In the genomic region with DNA sequence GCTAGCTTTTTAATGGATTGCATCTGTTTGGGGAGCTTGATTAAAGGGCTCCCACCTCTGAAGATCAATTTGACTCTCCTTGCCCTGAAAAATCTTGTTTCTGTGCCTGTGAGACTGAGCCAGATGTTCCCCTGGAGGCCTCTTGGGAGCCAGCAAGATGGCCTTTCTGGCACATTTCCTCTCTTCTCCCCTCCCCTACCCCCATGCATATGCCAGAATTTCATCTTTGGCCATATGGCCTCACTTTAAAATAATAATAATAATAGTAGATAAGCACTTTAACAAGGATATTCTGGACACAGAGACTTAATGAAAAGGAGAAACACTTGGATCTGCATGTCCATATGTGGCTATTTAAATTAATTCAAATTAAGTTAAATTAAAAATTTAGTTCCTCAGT, we compare ENCODE assay signal across 27 cellular contexts.
"Had no signal": no experiment of that assay in that cellular context is flagged by ENCODE, and none has a peak within 500 bp of the region (broad histone marks: within the 10 kb centered on the region; RNA-seq: fewer than 3 reads in every experiment).

No MANE protein-coding gene starts in this region.

- H3K4me3 ChIP-seq: heart left ventricle, ovary, skin epidermis, upper lobe of left lung, vagina had no signal

- H3K4me1 ChIP-seq: heart left ventricle, upper lobe of left lung, vagina had no signal

- DNase-seq: activated CD4-positive, alpha-beta T cell treated with anti-CD3 and anti-CD28 coated beads for 48 hours; activated CD4-positive, alpha-beta T cell treated with anti-CD3 and anti-CD28 coated beads, Interleukin-2, amount 50 U/mL, for 48 hours; activated CD8-positive, alpha-beta memory T cell treated with anti-CD3 and anti-CD28 coated beads for 24 hours; activated effector memory CD4-positive, alpha-beta T cell treated with Interleukin-2 at 50 U/mL for 16 hours; activated naive CD4-positive, alpha-beta T cell treated with Interleukin-2 at 50 U/mL for 16 hours; anterior cingulate cortex; endodermal cell; foreskin fibroblast; heart left ventricle; hypothalamus; immature natural killer cell; kidney; left colon; mammary epithelial cell; nephron progenitor cell; ovary; stimulated activated CD4-positive, alpha-beta T cell treated with anti-CD3 and anti-CD28 coated beads, Interleukin-4, amount 100 ng/mL, for 24 hours; stimulated activated naive CD8-positive, alpha-beta T cell treated with anti-CD3 and anti-CD28 coated beads, Interleukin-15, amount 100 ng/mL, for 72 hours; substantia nigra; upper lobe of left lung; WERI-Rb-1 had no signal

- H3K27ac ChIP-seq: heart left ventricle, ovary, skin epidermis, upper lobe of left lung, vagina, WERI-Rb-1 had no signal

- H3K27me3 ChIP-seq: heart left ventricle, ovary, upper lobe of left lung, vagina had no signal

- H3K36me3 ChIP-seq: heart left ventricle, ovary, upper lobe of left lung, vagina, WERI-Rb-1 had no signal

- ATAC-seq: activated CD4-positive, CD25-positive, alpha-beta regulatory T cell treated with anti-CD3 and anti-CD28 coated beads, Interleukin-2, amount 50 U/mL, for 24 hours; esophagus mucosa; heart left ventricle; left colon; sciatic nerve; stimulated activated memory B cell treated with anti-CD40 and anti-IgM and Interleukin-4, amounts not matched to agents 10 μg/mL and 1 μg/mL and 100 μg/mL, for 72 hours; stimulated activated naive CD8-positive, alpha-beta T cell treated with anti-CD3 and anti-CD28 coated beads, Interleukin-15, amount 100 ng/mL, for 72 hours had no signal

- FAIRE-seq: kidney had no signal

- H3K9me3 ChIP-seq: ovary, upper lobe of left lung, vagina had no signal
